8 cellular contexts compared by ENCODE assay signal in genomic region chr7:155763721-155764431, GRCh38. TPM values are rescaled to one million over a fixed set of nuclear protein-coding genes. Genes with fewer than 3 reads are reported as not detected.
DNase-seq lines count a peak whose midpoint lies in the region; ATAC-seq and TF ChIP-seq lines count a peak whose summit lies in the region.

No MANE protein-coding gene starts in this region.

- H3K27ac ChIP-seq in liver (ENCODE audit: low read depth in 1 of 2, low read length in 2 of 2) = peak overlapping the region; percentile 25 to 49
- no peak overlapping the region for H3K27ac ChIP-seq in WERI-Rb-1

- H3K27ac Mint-ChIP-seq in activated T-helper 17 cell treated with anti-CD3 and anti-CD28 coated beads, Interleukin-2, amount 50 U/mL, for 72 hours = peak overlapping the region; percentile 99

- 72% methylated on average over 27 of the region's 27 CpGs for WGBS in liver

- peak overlapping the region; percentile 93 for H3K4me3 Mint-ChIP-seq in activated T-helper 17 cell treated with anti-CD3 and anti-CD28 coated beads, Interleukin-2, amount 50 U/mL, for 72 hours

- peaks cover 90% of the 10 kb centered on the region for H3K36me3 Mint-ChIP-seq in activated T-helper 17 cell treated with anti-CD3 and anti-CD28 coated beads, Interleukin-2, amount 50 U/mL, for 72 hours (ENCODE audit: low read depth)

- peak; percentile 44 for ATAC-seq in HG03565 (IDR thresholded peaks at IDR 0.05; ENCODE audit: unreplicated experiment)
- ATAC-seq in activated T-helper 17 cell treated with anti-CD3 and anti-CD28 coated beads, Interleukin-2, amount 50 U/mL, for 72 hours (replicated peaks) = peak; percentile 86

- H3K4me1 Mint-ChIP-seq in activated T-helper 17 cell treated with anti-CD3 and anti-CD28 coated beads, Interleukin-2, amount 50 U/mL, for 72 hours = peaks cover 44% of the 10 kb centered on the region

- TF ChIP-seq CTCF in liver (IDR thresholded peaks at IDR 0.05; ENCODE audit: low read depth, low read length, missing input control) = no peak
- TF ChIP-seq CTCF in WERI-Rb-1 (IDR thresholded peaks at IDR 0.05; ENCODE audit: low read depth, low read length) = no peak
- no peak for TF ChIP-seq CTCF in BE2C (IDR thresholded peaks at IDR 0.05; ENCODE audit: low read depth, low read length)

- no peaks in the 10 kb centered on the region for H3K27me3 Mint-ChIP-seq in activated T-helper 17 cell treated with anti-CD3 and anti-CD28 coated beads, Interleukin-2, amount 50 U/mL, for 72 hours

- no peak for TF ChIP-seq RAD21 in liver (IDR thresholded peaks at IDR 0.05)

- no peaks in the 10 kb centered on the region for H3K9me3 Mint-ChIP-seq in activated T-helper 17 cell treated with anti-CD3 and anti-CD28 coated beads, Interleukin-2, amount 50 U/mL, for 72 hours

- H3K36me3 ChIP-seq in liver (ENCODE audit: control insufficient read depth in 4 of 4, insufficient read depth in 3 of 4, low read depth in 1 of 4, low read length in 3 of 4) (peaks cover 16 to 39% (median 32%) of the 10 kb centered on the region in 4 donors), WERI-Rb-1 (peaks cover 50% of the 10 kb centered on the region), BE2C (peaks cover 32% of the 10 kb centered on the region)

- H3K9me3 ChIP-seq in liver (ENCODE audit: control insufficient read depth in 4 of 4, low read length in 3 of 4) (no peaks in the 10 kb centered on the region), WERI-Rb-1 (ENCODE audit: severe bottlenecking) (no peaks in the 10 kb centered on the region), BE2C (no peaks in the 10 kb centered on the region; the same call in 1 of the 2 replicates)

- H3K4me3 ChIP-seq in liver (ENCODE audit: low read depth in 1 of 3, low read length in 3 of 3) (no peak overlapping the region), WERI-Rb-1 (ENCODE audit: low read depth, low read length) (no peak overlapping the region), BE2C (ENCODE audit: low read depth, low read length) (no peak overlapping the region)

- DNase-seq in GM19238 (ENCODE audit: insufficient read length, low spot score) (peak; percentile 65), WERI-Rb-1 (no peak), anterior cingulate cortex (lab: John Stamatoyannopoulos, UW) (no peak), BE2C (no peak)
- peak; percentile 22 for DNase-seq in stimulated activated naive CD4-positive, alpha-beta T cell treated with Interleukin-2 at 50 U/mL for 16 hours (lab: John Stamatoyannopoulos, UW)

- H3K4me1 ChIP-seq in liver (ENCODE audit: control insufficient read depth in 4 of 4, insufficient read depth in 4 of 4, low read length in 3 of 4) = peaks cover 0 to 4% (median 2%) of the 10 kb centered on the region in 4 donors
- H3K4me1 ChIP-seq in BE2C = no peaks in the 10 kb centered on the region

- H3K9ac ChIP-seq in liver (ENCODE audit: low read depth in 1 of 2, low read length in 2 of 2) = no peak overlapping the region

- H3K27me3 ChIP-seq in liver (ENCODE audit: control insufficient read depth in 4 of 4, insufficient read depth in 4 of 4, low read length in 3 of 4) (no peaks in the 10 kb centered on the region), WERI-Rb-1 (ENCODE audit: insufficient read depth, low read depth, severe bottlenecking) (no peaks in the 10 kb centered on the region), BE2C (no peaks in the 10 kb centered on the region)

TF ChIP-seq in liver, 16 proteins besides CTCF, POLR2A, EP300 and RAD21:
- peak; percentile 52 for TF ChIP-seq NR2F2 (IDR thresholded peaks at IDR 0.05)
- peak in 1 of 2 donors; percentile 38 for TF ChIP-seq RXRA (IDR thresholded peaks at IDR 0.05)
- no peak for TF ChIP-seq YY1 (IDR thresholded peaks at IDR 0.05)
- TF ChIP-seq HNF4G (IDR thresholded peaks at IDR 0.05) = no peak
TF ChIP-seq in liver: peak in this region for 2.

RNA-seq across cellular contexts. Expression of gene SHH, which starts 48.4 kb away (rescaled TPM):
- total RNA-seq in activated T-helper 17 cell treated with anti-CD3 and anti-CD28 coated beads, Interleukin-2, amount 50 U/mL, for 72 hours = not detected
- total RNA-seq in liver = 10 to 100 TPM in 1 of 2 donors, 1 to 10 TPM in 1; 6.1 to 10.0 TPM
- 1 to 10 TPM; 3.9 to 4.3 TPM for polyA plus RNA-seq in liver
- polyA plus RNA-seq in BE2C (2012; ENCODE audit: insufficient read depth, insufficient read length, low read depth) = not detected

Comparison
In these comparisons a context has a peak if more than half of its experiments do, and no peak if none do; other contexts are left out.
1. DNase-seq: peak in GM19238 (single experiment) and stimulated activated naive CD4-positive, alpha-beta T cell treated with Interleukin-2 at 50 U/mL for 16 hours (single experiment); none in WERI-Rb-1 (single experiment), anterior cingulate cortex (0 of 58) and BE2C (single experiment).
2. RNA of gene SHH, which starts 48.4 kb away (total RNA-seq): 6.1 to 10.0 TPM in liver; not detected in activated T-helper 17 cell treated with anti-CD3 and anti-CD28 coated beads, Interleukin-2, amount 50 U/mL, for 72 hours; every median in the first group is over 4 times any median in the second.